ENCODE assay signal across 12 cellular contexts in the genomic region with DNA sequence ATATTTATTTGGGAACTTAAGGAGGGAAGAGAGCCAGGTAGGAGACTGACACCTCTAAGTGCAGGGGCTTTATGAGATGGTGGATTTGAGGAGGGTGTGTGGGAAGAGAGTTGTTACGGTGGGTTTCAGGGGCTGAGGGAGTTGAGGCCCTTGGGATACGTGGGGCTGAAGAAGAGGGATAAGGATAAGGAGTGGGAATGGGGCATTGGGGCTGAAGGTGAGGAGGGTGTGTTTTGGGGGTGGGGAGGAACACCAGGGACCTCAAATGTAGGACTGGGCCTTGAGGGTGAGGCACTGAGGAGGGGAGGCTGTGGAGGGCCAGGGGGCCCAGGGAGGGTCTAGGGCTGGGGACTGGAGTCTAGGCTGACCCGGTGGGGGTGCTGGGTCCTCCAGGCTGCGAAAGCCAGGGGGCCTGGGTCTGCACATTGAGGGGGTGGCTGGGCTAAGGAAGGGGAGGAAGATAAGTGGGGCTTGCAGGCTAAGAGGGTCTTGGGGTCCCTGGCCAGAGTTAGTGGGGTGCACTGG. TPM values are rescaled to one million over a fixed set of nuclear protein-coding genes. Genes with fewer than 3 reads are reported as not detected.
DNase-seq lines count a peak whose midpoint lies in the region; ATAC-seq and TF ChIP-seq lines count a peak whose summit lies in the region.
"Had no signal": no experiment of that assay in that cellular context is flagged by ENCODE, and none has a peak within 500 bp of the region (broad histone marks: within the 10 kb centered on the region; RNA-seq: fewer than 3 reads in every experiment).

No MANE protein-coding gene starts in this region.

- no peak overlapping the region for H3K4me3 ChIP-seq in esophagus (ENCODE audit: low read depth in 1 of 2, low read length in 2 of 2)
- no peak overlapping the region for H3K4me3 ChIP-seq in H7 (ENCODE audit: insufficient read depth, low read depth, low read length)

- peaks cover 0 to 9% of the 10 kb centered on the region in 2 donors for H3K4me1 ChIP-seq in esophagus (ENCODE audit: control insufficient read depth in 2 of 2, insufficient read depth in 2 of 2, low read length in 1 of 2)

- H3K27me3 ChIP-seq in esophagus (ENCODE audit: control insufficient read depth in 1 of 2, insufficient read depth in 2 of 2, low read length in 2 of 2), result no peaks in the 10 kb centered on the region
- H3K27me3 ChIP-seq in H7 (ENCODE audit: control insufficient read depth, insufficient read depth, low read length), result no peaks in the 10 kb centered on the region
- H3K27me3 ChIP-seq: SJSA1 had no signal

- H3K4me3 Mint-ChIP-seq in Calu3 (ENCODE audit: low read depth, unreplicated experiment) (peak overlapping the region; percentile 63), T-helper 17 cell (peak overlapping the region; percentile 91)

- H3K27ac Mint-ChIP-seq in Calu3 (ENCODE audit: unreplicated experiment) (peak overlapping the region; percentile 60), T-helper 17 cell (peak overlapping the region; percentile 87)

- WGBS in esophagus, 2 donors, result 87 to 93% methylated on average over 4 of the region's 4 CpGs

- peaks cover 27% of the 10 kb centered on the region for H3K36me3 Mint-ChIP-seq in Calu3 (ENCODE audit: insufficient read depth, unreplicated experiment)
- no peaks in the 10 kb centered on the region for H3K36me3 Mint-ChIP-seq in T-helper 17 cell (ENCODE audit: low read depth)

- no peak for DNase-seq in Calu3
- no peak for DNase-seq in T-helper 17 cell
- no peak for DNase-seq in sciatic nerve (ENCODE audit: low spot score)
- no peak for DNase-seq in pons (ENCODE audit: low spot score)
- DNase-seq in H7, result no peak
- no peak for DNase-seq in GM20000 (ENCODE audit: low spot score)
- DNase-seq in substantia nigra (lab: John Stamatoyannopoulos, UW), result no peak
- DNase-seq: cortex of kidney, NCI-H2081 treated with DMSO at 0.1 percent for 48 hours had no signal

- no TSS peak for BruUV-seq in Calu3 (replicated peaks; lab: Mats Ljungman, UMichigan)

- no peaks in the 10 kb centered on the region for H3K9me3 ChIP-seq in T-helper 17 cell (ENCODE audit: control insufficient read depth, low read length, poor library complexity, severe bottlenecking)
- H3K9me3 ChIP-seq in esophagus (ENCODE audit: control insufficient read depth in 2 of 2, insufficient read depth in 1 of 2, low read depth in 1 of 2, low read length in 1 of 2), result no peaks in the 10 kb centered on the region
- H3K9me3 ChIP-seq: SJSA1 had no signal

- H3K4me1 Mint-ChIP-seq in Calu3 (ENCODE audit: low read depth, unreplicated experiment) (no peaks in the 10 kb centered on the region), T-helper 17 cell (peaks cover 24% of the 10 kb centered on the region)

- TF ChIP-seq CTCF in Calu3 (IDR thresholded peaks at IDR 0.05; ENCODE audit: unreplicated experiment) (no peak), GM20000 (IDR thresholded peaks at IDR 0.05; ENCODE audit: extremely low read depth, missing control alignments) (no peak)

- H3K36me3 ChIP-seq in esophagus (ENCODE audit: control insufficient read depth in 2 of 2, insufficient read depth in 2 of 2, low read length in 1 of 2), result no peaks in the 10 kb centered on the region
- no peaks in the 10 kb centered on the region for H3K36me3 ChIP-seq in H7 (replicated peaks; ENCODE audit: control insufficient read depth, insufficient read depth, low read length)

- no peak for ATAC-seq in T-helper 17 cell
- peak; percentile 5 for ATAC-seq in sciatic nerve

- intact Hi-C loops in Calu3 (cut with micrococcal nuclease; ENCODE audit: unreplicated experiment), result no loop called here
- intact Hi-C loops in sciatic nerve (cut with DNase I), result no loop called here

- H3K27ac ChIP-seq in esophagus (ENCODE audit: low read depth in 2 of 2, low read length in 1 of 2), result peak overlapping the region; percentile 82 to 88
- no peak overlapping the region for H3K27ac ChIP-seq in substantia nigra (ENCODE audit: low read depth, low read length, poor library complexity, severe bottlenecking)

- no peaks in the 10 kb centered on the region for H3K9me3 Mint-ChIP-seq in Calu3 (ENCODE audit: low read depth, unreplicated experiment)

- CTCF ChIA-PET in Calu3 (lab: Charles Lee), result no interaction called here

- H3K27me3 Mint-ChIP-seq in Calu3 (ENCODE audit: unreplicated experiment) (no peaks in the 10 kb centered on the region), T-helper 17 cell (no peaks in the 10 kb centered on the region)

RNA-seq across cellular contexts. Expression of a gene that starts 1.2 kb away (rescaled TPM):
- total RNA-seq in Calu3 (2022) (30.4 and 33.4 TPM in 2 replicates), T-helper 17 cell (10 to 100 TPM; 54.8 to 72.8 TPM), sciatic nerve (67.8 TPM)
- 10 to 100 TPM; 34.5 to 40.7 TPM for polyA plus RNA-seq in esophagus
- total RNA-seq in H7 (2014; rRNA removed; shearing (Covaris generic)), result 79.0 and 79.6 TPM in 2 replicates

RNA-seq across cellular contexts. Expression of a gene that starts 53.1 kb away (rescaled TPM):
- 0.68 and 1.2 TPM in 2 replicates for total RNA-seq in Calu3 (2022)
- total RNA-seq in T-helper 17 cell, result 1 to 10 TPM; 1.5 to 1.9 TPM
- 1 to 10 TPM in 1 of 2 donors, under 1 TPM in 1; 0.46 to 2.7 TPM for polyA plus RNA-seq in esophagus
- 1.6 TPM for total RNA-seq in sciatic nerve
- total RNA-seq in H7 (2014; rRNA removed; shearing (Covaris generic)), result 0.70 and 1.7 TPM in 2 replicates

RNA-seq across cellular contexts. Expression of a gene that starts 59.4 kb away (rescaled TPM):
- total RNA-seq in Calu3 (2022), result not detected in 2 replicates
- not detected for total RNA-seq in T-helper 17 cell
- not detected for polyA plus RNA-seq in esophagus
- total RNA-seq in sciatic nerve, result not detected
- total RNA-seq in H7 (2014; rRNA removed; shearing (Covaris generic)), result 1.00 and 2.2 TPM in 2 replicates
- total RNA-seq: omental fat pad, SJSA1 had no signal
